Comparison of ENCODE assay signal across 33 cellular contexts in the genomic region with DNA sequence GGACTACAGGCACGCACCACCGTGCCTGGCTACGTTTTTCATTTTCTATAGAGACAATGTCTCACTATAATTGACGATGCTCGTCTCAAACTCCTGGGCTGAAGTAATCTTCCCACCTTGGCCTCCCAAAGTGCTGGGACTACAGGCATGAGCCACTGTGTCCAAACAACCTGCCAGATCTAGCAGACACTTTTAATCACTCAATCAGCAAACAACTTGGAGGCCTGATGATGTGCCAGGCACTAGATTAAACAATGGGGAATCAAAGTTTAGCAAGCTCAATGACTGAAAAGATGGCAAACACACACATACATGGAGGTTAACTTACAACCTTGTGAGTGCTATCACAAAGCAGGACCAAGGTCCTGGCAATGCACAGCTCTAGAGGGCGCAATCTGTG.
"Had no signal": no experiment of that assay in that cellular context is flagged by ENCODE, and none has a peak within 500 bp of the region (broad histone marks: within the 10 kb centered on the region; RNA-seq: fewer than 3 reads in every experiment).

No MANE protein-coding gene starts in this region.

- H3K27ac Mint-ChIP-seq: activated CD8-positive, alpha-beta T cell treated with anti-CD3 and anti-CD28 coated beads for 36 hours; activated naive CD4-positive, alpha-beta T cell treated with anti-CD3 and anti-CD28 coated beads, Interleukin-2, amount 10 ng/mL, durations not matched to agents 7 days and 5 days; activated naive CD4-positive, alpha-beta T cell treated with anti-CD3 and anti-CD28 coated beads, Interleukin-2, amount 50 U/mL, for 72 hours; activated naive CD8-positive, alpha-beta T cell treated with anti-CD3 and anti-CD28 coated beads, Interleukin-2, amount 10 ng/mL, durations not matched to agents 7 days and 5 days; activated T-helper 17 cell treated with anti-CD3 and anti-CD28 coated beads, Interleukin-2, amount 50 U/mL, for 72 hours; T-cell; T-helper 17 cell; T-helper 2 cell treated with Interferon-gamma antibody and Interleukin-4, amounts not matched to agents 5 μg/mL and 100 μg/mL, for 36 hours had no signal

- H3K4me1 Mint-ChIP-seq: activated naive CD4-positive, alpha-beta T cell treated with anti-CD3 and anti-CD28 coated beads, Interleukin-2, amount 10 ng/mL, durations not matched to agents 7 days and 5 days; activated naive CD8-positive, alpha-beta T cell treated with anti-CD3 and anti-CD28 coated beads, Interleukin-2, amount 10 ng/mL, durations not matched to agents 7 days and 5 days; activated T-helper 17 cell treated with anti-CD3 and anti-CD28 coated beads, Interleukin-2, amount 50 U/mL, for 72 hours; T-cell; T-helper 17 cell had no signal

- H3K27me3 Mint-ChIP-seq: activated CD8-positive, alpha-beta T cell treated with anti-CD3 and anti-CD28 coated beads for 36 hours; activated naive CD8-positive, alpha-beta T cell treated with anti-CD3 and anti-CD28 coated beads, Interleukin-2, amount 10 ng/mL, durations not matched to agents 7 days and 5 days; activated T-helper 17 cell treated with anti-CD3 and anti-CD28 coated beads, Interleukin-2, amount 50 U/mL, for 72 hours had no signal

- ATAC-seq: activated CD8-positive, alpha-beta T cell treated with anti-CD3 and anti-CD28 coated beads for 36 hours; activated naive CD4-positive, alpha-beta T cell treated with anti-CD3 and anti-CD28 coated beads, Interleukin-2, amount 50 U/mL, for 72 hours; activated T-cell treated with anti-CD3 and anti-CD28 coated beads, Interleukin-2, amount 50 U/mL, for 4 hours; activated T-helper 17 cell treated with anti-CD3 and anti-CD28 coated beads, Interleukin-2, amount 50 U/mL, for 72 hours; foreskin keratinocyte; gastrocnemius medialis; heart right ventricle; T-cell; T-helper 17 cell had no signal

- H3K27me3 ChIP-seq: ascending aorta, breast epithelium, cardiac muscle cell, colonic mucosa, foreskin keratinocyte, gastrocnemius medialis, heart right ventricle, hepatocyte had no signal

- H3K27ac ChIP-seq: ascending aorta, breast epithelium, cardiac muscle cell, colonic mucosa, epithelial cell of prostate, foreskin keratinocyte, gastrocnemius medialis, heart right ventricle, hepatocyte had no signal

- DNase-seq: activated CD4-positive, alpha-beta T cell treated with anti-CD3 and anti-CD28 coated beads for 4 hours; activated CD4-positive, alpha-beta T cell treated with anti-CD3 and anti-CD28 coated beads, Interleukin-2, amount 50 U/mL, for 1 hour; activated CD4-positive, alpha-beta T cell treated with anti-CD3 and anti-CD28 coated beads, Interleukin-2, amount 50 U/mL, for 48 hours; activated CD4-positive, CD25-positive, alpha-beta regulatory T cell; activated CD4-positive, CD25-positive, alpha-beta regulatory T cell treated with anti-CD3 and anti-CD28 coated beads, Interleukin-2, amount 50 U/mL, for 72 hours; activated CD8-positive, alpha-beta memory T cell treated with anti-CD3 and anti-CD28 coated beads for 24 hours; activated CD8-positive, alpha-beta T cell treated with anti-CD3 and anti-CD28 coated beads for 36 hours; activated gamma-delta T cell; activated naive CD4-positive, alpha-beta T cell; activated naive CD4-positive, alpha-beta T cell treated with anti-CD3 and anti-CD28 coated beads, Interleukin-2, amount 10 ng/mL, durations not matched to agents 7 days and 5 days; activated naive CD8-positive, alpha-beta T cell treated with anti-CD3 and anti-CD28 coated beads, Interleukin-2, amount 10 ng/mL, durations not matched to agents 7 days and 5 days; activated T-cell treated with anti-CD3 and anti-CD28 coated beads, Interleukin-2, amount 50 U/mL, for 4 hours; central memory CD4-positive, alpha-beta T cell; cerebellar nuclear complex; colonic mucosa; effector CD8-positive, alpha-beta T cell; foreskin keratinocyte; gastrocnemius medialis; heart right ventricle; T-cell; T-helper 17 cell; T1000 had no signal

- H3K4me3 ChIP-seq: ascending aorta, breast epithelium, cardiac muscle cell, colonic mucosa, gastrocnemius medialis, heart right ventricle, hepatocyte had no signal

- H3K36me3 ChIP-seq: ascending aorta, breast epithelium, cardiac muscle cell, colonic mucosa, gastrocnemius medialis, heart right ventricle had no signal

- H3K4me2 ChIP-seq: hepatocyte had no signal

- H3K9me3 Mint-ChIP-seq: activated CD8-positive, alpha-beta T cell treated with anti-CD3 and anti-CD28 coated beads for 36 hours; activated naive CD4-positive, alpha-beta T cell treated with anti-CD3 and anti-CD28 coated beads, Interleukin-2, amount 10 ng/mL, durations not matched to agents 7 days and 5 days; activated naive CD4-positive, alpha-beta T cell treated with anti-CD3 and anti-CD28 coated beads, Interleukin-2, amount 50 U/mL, for 72 hours; activated naive CD8-positive, alpha-beta T cell treated with anti-CD3 and anti-CD28 coated beads, Interleukin-2, amount 10 ng/mL, durations not matched to agents 7 days and 5 days; activated T-cell treated with anti-CD3 and anti-CD28 coated beads, Interleukin-2, amount 50 U/mL, for 4 hours; activated T-helper 17 cell treated with anti-CD3 and anti-CD28 coated beads, Interleukin-2, amount 50 U/mL, for 72 hours; brain; T-cell; T-helper 2 cell treated with Interferon-gamma antibody and Interleukin-4, amounts not matched to agents 5 μg/mL and 100 μg/mL, for 36 hours had no signal

- H2AFZ ChIP-seq: hepatocyte had no signal

- H3K4me3 Mint-ChIP-seq: activated CD8-positive, alpha-beta T cell treated with anti-CD3 and anti-CD28 coated beads for 36 hours; activated naive CD4-positive, alpha-beta T cell treated with anti-CD3 and anti-CD28 coated beads, Interleukin-2, amount 10 ng/mL, durations not matched to agents 7 days and 5 days; activated naive CD8-positive, alpha-beta T cell treated with anti-CD3 and anti-CD28 coated beads, Interleukin-2, amount 10 ng/mL, durations not matched to agents 7 days and 5 days; activated T-cell treated with anti-CD3 and anti-CD28 coated beads, Interleukin-2, amount 50 U/mL, for 4 hours; activated T-helper 17 cell treated with anti-CD3 and anti-CD28 coated beads, Interleukin-2, amount 50 U/mL, for 72 hours; brain; T-cell; T-helper 17 cell; T-helper 2 cell treated with Interferon-gamma antibody and Interleukin-4, amounts not matched to agents 5 μg/mL and 100 μg/mL, for 36 hours had no signal

- H3K9me3 ChIP-seq: ascending aorta, breast epithelium, colonic mucosa, gastrocnemius medialis, heart right ventricle had no signal

- H3K4me1 ChIP-seq: ascending aorta, breast epithelium, colonic mucosa, gastrocnemius medialis, heart right ventricle had no signal

- H3K36me3 Mint-ChIP-seq: activated naive CD4-positive, alpha-beta T cell treated with anti-CD3 and anti-CD28 coated beads, Interleukin-2, amount 10 ng/mL, durations not matched to agents 7 days and 5 days; activated naive CD4-positive, alpha-beta T cell treated with anti-CD3 and anti-CD28 coated beads, Interleukin-2, amount 50 U/mL, for 72 hours; activated naive CD8-positive, alpha-beta T cell treated with anti-CD3 and anti-CD28 coated beads, Interleukin-2, amount 10 ng/mL, durations not matched to agents 7 days and 5 days; brain; T-cell had no signal

- H3K79me2 ChIP-seq: hepatocyte had no signal

- FAIRE-seq: endometrium, endothelial cell of umbilical vein had no signal
